ENCODE assay signal across 8 cellular contexts in the genomic region with DNA sequence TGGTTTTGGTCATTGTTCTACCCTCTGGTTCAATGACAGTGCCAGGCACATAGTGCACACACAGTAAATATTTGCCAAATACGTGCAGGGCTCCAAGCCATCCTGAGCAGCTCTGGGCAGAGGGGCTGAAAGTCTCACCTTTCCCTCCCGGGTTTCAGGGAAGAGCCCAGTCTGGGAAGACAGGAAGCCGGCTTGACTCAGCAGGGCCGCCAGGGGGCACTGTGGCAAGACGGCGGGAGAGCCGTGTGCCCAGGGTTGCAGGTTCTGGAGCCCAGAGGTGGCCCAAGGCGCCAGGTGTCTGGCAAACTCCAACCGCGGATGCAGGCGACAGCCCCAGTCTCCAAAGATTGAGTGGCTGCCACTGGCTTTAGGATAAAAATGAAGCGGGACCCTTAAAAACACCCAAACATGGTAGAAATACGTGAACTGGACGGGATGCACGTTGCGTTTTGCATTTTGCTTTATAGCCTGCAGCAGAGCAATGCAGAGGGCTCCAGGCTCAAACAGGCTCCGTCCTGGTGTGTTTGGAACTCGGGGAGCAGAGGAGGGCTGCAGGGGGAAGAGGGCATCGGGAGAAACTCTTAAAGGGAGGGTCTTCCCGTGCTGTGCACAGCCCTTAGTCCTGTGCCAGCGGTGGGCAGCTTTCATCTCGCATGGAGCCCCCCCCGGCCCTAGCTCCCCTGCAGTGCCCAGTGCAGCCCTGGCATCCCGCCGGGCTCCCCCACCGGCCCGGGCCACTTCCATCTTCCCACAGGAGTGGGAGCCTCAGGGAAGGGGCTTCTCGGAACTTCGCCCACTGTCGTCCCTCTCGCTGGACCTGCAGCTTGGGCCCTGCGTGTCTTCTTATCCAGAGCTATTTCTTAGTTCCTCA. TPM values are rescaled to one million over a fixed set of nuclear protein-coding genes. Genes with fewer than 3 reads are reported as not detected.
DNase-seq lines count a peak whose midpoint lies in the region; ATAC-seq and TF ChIP-seq lines count a peak whose summit lies in the region.

No MANE protein-coding gene starts in this region.

- H3K36me3 Mint-ChIP-seq in activated CD4-positive, alpha-beta T cell treated with anti-CD3 and anti-CD28 coated beads, Interleukin-2, amount 10 ng/mL, durations not matched to agents 24 days and 14 days (ENCODE audit: low read depth) = no peaks in the 10 kb centered on the region

- no peak for TF ChIP-seq POLR2A in sigmoid colon (IDR thresholded peaks at IDR 0.05)

- no peak overlapping the region for H3K27ac Mint-ChIP-seq in activated CD4-positive, alpha-beta T cell treated with anti-CD3 and anti-CD28 coated beads, Interleukin-2, amount 10 ng/mL, durations not matched to agents 24 days and 14 days

- H3K4me1 ChIP-seq in foreskin keratinocyte (no peaks in the 10 kb centered on the region), sigmoid colon (no peaks in the 10 kb centered on the region)

- no peak overlapping the region for H3K4me3 ChIP-seq in sigmoid colon

- ATAC-seq in foreskin keratinocyte (peak; percentile 46), GM18870 (IDR thresholded peaks at IDR 0.05; ENCODE audit: unreplicated experiment) (no peak), GM18867 (IDR thresholded peaks at IDR 0.05; ENCODE audit: unreplicated experiment) (no peak)

- intact Hi-C loops in activated CD4-positive, alpha-beta T cell treated with anti-CD3 and anti-CD28 coated beads, Interleukin-2, amount 10 ng/mL, durations not matched to agents 24 days and 14 days (cut with micrococcal nuclease) = no loop called here
- intact Hi-C loops in sigmoid colon (cut with DNase I) = no loop called here

- peak; percentile 41 for DNase-seq in NCI-H2196 (lab: John Stamatoyannopoulos, UW; ENCODE audit: unreplicated experiment)
- no peak for DNase-seq in NCI-H2196 treated with DMSO at 0.1 percent for 48 hours (lab: John Stamatoyannopoulos, UW; ENCODE audit: unreplicated experiment)
- DNase-seq in Kasumi-1 (lab: John Stamatoyannopoulos, UW) = peak; percentile 29 to 32
- DNase-seq in activated CD4-positive, alpha-beta T cell treated with anti-CD3 and anti-CD28 coated beads, Interleukin-2, amount 10 ng/mL, durations not matched to agents 24 days and 14 days = peak; percentile 74
- no peak for DNase-seq in foreskin keratinocyte
- peak; percentile 63 for DNase-seq in sigmoid colon

- TF ChIP-seq CTCF in foreskin keratinocyte (conservative IDR thresholded peaks at IDR 0.05) (peak; percentile 73), sigmoid colon (IDR thresholded peaks at IDR 0.05) (peak in 2 of 4 experiments; percentile 19 to 70)

- no peak overlapping the region for H3K4me3 Mint-ChIP-seq in activated CD4-positive, alpha-beta T cell treated with anti-CD3 and anti-CD28 coated beads, Interleukin-2, amount 10 ng/mL, durations not matched to agents 24 days and 14 days

- H3K27me3 ChIP-seq in foreskin keratinocyte (peaks cover 20% of the 10 kb centered on the region), sigmoid colon (peaks cover 0 to 35% (median 11%) of the 10 kb centered on the region in 3 donors)

- peaks cover 1% of the 10 kb centered on the region for H3K27me3 Mint-ChIP-seq in activated CD4-positive, alpha-beta T cell treated with anti-CD3 and anti-CD28 coated beads, Interleukin-2, amount 10 ng/mL, durations not matched to agents 24 days and 14 days

- no peaks in the 10 kb centered on the region for H3K9me3 ChIP-seq in sigmoid colon

- 56 to 61% methylated on average over 32 of the region's 32 CpGs for WGBS in sigmoid colon, 2 donors

- no peaks in the 10 kb centered on the region for H3K4me1 Mint-ChIP-seq in activated CD4-positive, alpha-beta T cell treated with anti-CD3 and anti-CD28 coated beads, Interleukin-2, amount 10 ng/mL, durations not matched to agents 24 days and 14 days

- no peak overlapping the region for H3K27ac ChIP-seq in foreskin keratinocyte
- no peak overlapping the region for H3K27ac ChIP-seq in sigmoid colon

- H3K9me3 Mint-ChIP-seq in activated CD4-positive, alpha-beta T cell treated with anti-CD3 and anti-CD28 coated beads, Interleukin-2, amount 10 ng/mL, durations not matched to agents 24 days and 14 days = no peaks in the 10 kb centered on the region

- TF ChIP-seq EP300 in sigmoid colon (IDR thresholded peaks at IDR 0.05) = no peak

- no peaks in the 10 kb centered on the region for H3K36me3 ChIP-seq in sigmoid colon

RNA-seq across cellular contexts. Expression of a gene that starts 10.7 kb away (rescaled TPM):
- not detected in 2 replicates for total RNA-seq in activated CD4-positive, alpha-beta T cell treated with anti-CD3 and anti-CD28 coated beads, Interleukin-2, amount 10 ng/mL, durations not matched to agents 24 days and 14 days
- total RNA-seq in foreskin keratinocyte = not detected in 2 replicates
- polyA plus RNA-seq in foreskin keratinocyte = not detected in 2 replicates
- total RNA-seq in sigmoid colon = not detected
- under 1 TPM in 2 of 3 donors, not detected in 1; 0.28 to 0.92 TPM for polyA plus RNA-seq in sigmoid colon

RNA-seq across cellular contexts. Expression of a gene that starts 18.4 kb away (rescaled TPM):
- total RNA-seq in activated CD4-positive, alpha-beta T cell treated with anti-CD3 and anti-CD28 coated beads, Interleukin-2, amount 10 ng/mL, durations not matched to agents 24 days and 14 days = not detected in 2 replicates
- total RNA-seq in foreskin keratinocyte (not detected in 2 replicates), sigmoid colon (not detected)
- polyA plus RNA-seq in foreskin keratinocyte (not detected in 2 replicates), sigmoid colon (not detected)

RNA-seq across cellular contexts. Expression of a gene that starts 32.0 kb away (rescaled TPM):
- not detected in 2 replicates for total RNA-seq in activated CD4-positive, alpha-beta T cell treated with anti-CD3 and anti-CD28 coated beads, Interleukin-2, amount 10 ng/mL, durations not matched to agents 24 days and 14 days
- total RNA-seq in foreskin keratinocyte (not detected in 2 replicates), sigmoid colon (not detected)
- polyA plus RNA-seq in foreskin keratinocyte (not detected in 2 replicates), sigmoid colon (not detected)

RNA-seq across cellular contexts. Expression of a gene that starts 42.2 kb away (rescaled TPM):
- total RNA-seq in activated CD4-positive, alpha-beta T cell treated with anti-CD3 and anti-CD28 coated beads, Interleukin-2, amount 10 ng/mL, durations not matched to agents 24 days and 14 days = not detected in 2 replicates
- total RNA-seq in foreskin keratinocyte = not detected in 2 replicates
- polyA plus RNA-seq in foreskin keratinocyte = not detected in 2 replicates
- not detected for total RNA-seq in sigmoid colon
- under 1 TPM in 1 of 3 donors, not detected in 2; 0.29 TPM for polyA plus RNA-seq in sigmoid colon

RNA-seq across cellular contexts. Expression of a gene that starts 55.2 kb away (rescaled TPM):
- not detected in 2 replicates for total RNA-seq in activated CD4-positive, alpha-beta T cell treated with anti-CD3 and anti-CD28 coated beads, Interleukin-2, amount 10 ng/mL, durations not matched to agents 24 days and 14 days
- not detected in 2 replicates for total RNA-seq in foreskin keratinocyte
- not detected in 2 replicates for polyA plus RNA-seq in foreskin keratinocyte
- total RNA-seq in sigmoid colon = not detected
- not detected for polyA plus RNA-seq in sigmoid colon

Comparison
In these comparisons a context has a peak if more than half of its experiments do, and no peak if none do; other contexts are left out.
1. DNase-seq: peak in NCI-H2196 (single experiment), Kasumi-1 (2 of 2), activated CD4-positive, alpha-beta T cell treated with anti-CD3 and anti-CD28 coated beads, Interleukin-2, amount 10 ng/mL, durations not matched to agents 24 days and 14 days (single experiment) and sigmoid colon (single experiment); none in NCI-H2196 treated with DMSO at 0.1 percent for 48 hours (single experiment) and foreskin keratinocyte (0 of 2).